8 cellular contexts compared by ENCODE assay signal in genomic region chr1:20508411-20508771, GRCh38. TPM values are rescaled to one million over a fixed set of nuclear protein-coding genes. Genes with fewer than 3 reads are reported as not detected.
A peak's percentile ranks its signal among the peaks of the same experiment; 100 is the strongest.
DNase-seq lines count a peak whose midpoint lies in the region; ATAC-seq and TF ChIP-seq lines count a peak whose summit lies in the region.

No MANE protein-coding gene starts in this region.

- H3K27me3 ChIP-seq in muscle layer of duodenum (ENCODE audit: low read depth, low read length), result no peaks in the 10 kb centered on the region

- H3K36me3 ChIP-seq in muscle layer of duodenum (ENCODE audit: control insufficient read depth in 1 of 2, insufficient read depth in 2 of 2, low read length in 2 of 2), result peaks cover 0 to 3% of the 10 kb centered on the region in 2 donors

- POLR2A ChIA-PET in AG04449 (lab: Yijun Ruan, JAX), result interaction anchor here (0.5 kb wide), 2 partner anchors 10 to 1290 kb away, joined by 3 to 4 read pairs; no protein-coding TSS in a partner anchor

- CTCF ChIA-PET in AG04449 (lab: Yijun Ruan, JAX), result interaction anchor here (0.8 to 5.5 kb wide), 4 partner anchors 9 to 43 kb away, joined by 3 to 36 read pairs (median 4); no protein-coding TSS in a partner anchor

- DNase-seq in AG04449 (ENCODE audit: low read depth, low spot score) (no peak), chondrocyte (ENCODE audit: low spot score) (no peak), globus pallidus (ENCODE audit: low spot score) (no peak), NCI-H748 (lab: John Stamatoyannopoulos, UW; ENCODE audit: unreplicated experiment) (no peak)
- no peak for DNase-seq in Jurkat, Clone E6-1 (ENCODE audit: low read depth, low spot score)
- no peak for DNase-seq in activated effector memory CD4-positive, alpha-beta T cell treated with anti-CD3 and anti-CD28 coated beads, Interleukin-2, amount 50 U/mL, for 16 hours

- peaks cover 26% of the 10 kb centered on the region for H3K4me1 Mint-ChIP-seq in chondrocyte (ENCODE audit: low read depth)

- H3K4me1 ChIP-seq in muscle layer of duodenum (ENCODE audit: control insufficient read depth in 1 of 2, insufficient read depth in 2 of 2, low read length in 2 of 2), result peaks cover 0 to 42% of the 10 kb centered on the region in 2 donors

- H3K4me3 Mint-ChIP-seq in chondrocyte (ENCODE audit: unreplicated experiment), result peak overlapping the region; percentile 78

- H3K9me3 Mint-ChIP-seq in chondrocyte (ENCODE audit: low read depth), result no peaks in the 10 kb centered on the region

- H3K27ac ChIP-seq in muscle layer of duodenum (ENCODE audit: low read length), result peak overlapping the region; percentile 90

- H3K36me3 Mint-ChIP-seq in chondrocyte (ENCODE audit: low read depth), result no peaks in the 10 kb centered on the region

- ATAC-seq in HG02970 (IDR thresholded peaks at IDR 0.05; ENCODE audit: low FRiP score, unreplicated experiment), result no peak

- TF ChIP-seq CTCF in AG04449 (IDR thresholded peaks at IDR 0.05; ENCODE audit: insufficient read depth, low read length, missing control alignments) (no peak), chondrocyte (IDR thresholded peaks at IDR 0.05) (no peak)

- H3K27ac Mint-ChIP-seq in chondrocyte (ENCODE audit: unreplicated experiment), result peak overlapping the region; percentile 92

- peak overlapping the region; percentile 98 for H3K4me3 ChIP-seq in AG04449 (ENCODE audit: low read depth, low read length)
- peak overlapping the region; percentile 95 for H3K4me3 ChIP-seq in Jurkat, Clone E6-1 (ENCODE audit: low read length)
- H3K4me3 ChIP-seq in muscle layer of duodenum (ENCODE audit: low read depth in 1 of 2, low read length in 2 of 2), result peak overlapping the region; percentile 87 to 98

- H3K27me3 Mint-ChIP-seq in chondrocyte (ENCODE audit: low read depth), result peaks cover 11% of the 10 kb centered on the region

- H3K9me3 ChIP-seq in muscle layer of duodenum (ENCODE audit: control insufficient read depth in 1 of 2, low read length in 2 of 2), result no peaks in the 10 kb centered on the region

RNA-seq across cellular contexts. Expression of gene MUL1, which starts 0.4 kb away (rescaled TPM):
- 10.9 TPM for polyA plus RNA-seq in Jurkat, Clone E6-1 (2012; ENCODE audit: insufficient read depth, insufficient read length)
- total RNA-seq in chondrocyte, result 30.8 to 38.2 TPM (median 36.2 TPM) in 3 replicates

RNA-seq across cellular contexts. Expression of gene CAMK2N1, which starts 22.4 kb away (rescaled TPM):
- polyA plus RNA-seq in Jurkat, Clone E6-1 (2012; ENCODE audit: insufficient read depth, insufficient read length), result 7.3 TPM
- total RNA-seq in chondrocyte, result 8.7 to 13.2 TPM (median 12.9 TPM) in 3 replicates

RNA-seq across cellular contexts. Expression of gene FAM43B, which starts 44.0 kb away (rescaled TPM):
- not detected for polyA plus RNA-seq in Jurkat, Clone E6-1 (2012; ENCODE audit: insufficient read depth, insufficient read length)
- total RNA-seq in chondrocyte, result 0.52 to 2.5 TPM (median 0.82 TPM) in 3 replicates
